1 cellular context compared by ENCODE assay signal in the genomic region with DNA sequence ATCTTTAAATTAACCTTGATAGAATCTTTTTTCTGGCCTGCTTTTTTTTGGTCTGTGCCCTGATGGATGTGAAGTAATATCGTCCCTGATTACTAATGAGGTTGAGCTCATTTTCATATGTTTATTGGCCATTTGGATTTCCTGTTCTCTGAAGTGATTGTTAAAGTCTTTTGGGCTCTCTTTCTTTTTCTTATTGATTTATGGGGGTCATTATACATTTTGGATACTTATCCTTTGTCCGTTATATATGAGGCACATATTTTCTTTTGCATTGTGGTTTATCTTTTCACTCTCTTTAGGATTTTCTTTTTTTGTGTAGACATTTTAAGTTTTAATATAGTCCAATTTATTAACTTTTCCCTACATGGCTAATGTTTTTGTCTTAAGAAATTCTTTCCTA.
TF ChIP-seq lines count a peak whose summit lies in the region.

No MANE protein-coding gene starts in this region.

TF ChIP-seq in HEK293, 187 proteins besides CTCF, POLR2A, EP300 and RAD21 (continued from another document and continues in another):
- TF ChIP-seq ZNF26 (tag by site-specific recombination; IDR thresholded peaks at IDR 0.05) (no peak), ZNF529 (tag by site-specific recombination; IDR thresholded peaks at IDR 0.05; ENCODE audit: insufficient replicate concordance) (no peak), ZNF600 (tag by site-specific recombination; IDR thresholded peaks at IDR 0.05) (0 out of 2 replicates have a peak, but pooled peaks have one; percentile 25), ZNF174 (tag by site-specific recombination; IDR thresholded peaks at IDR 0.05) (no peak), ZNF449 (tag by site-specific recombination; IDR thresholded peaks at IDR 0.05) (no peak), OSR2 (tag by site-specific recombination; IDR thresholded peaks at IDR 0.05) (peak; percentile 73), ZNF16 (tag by site-specific recombination; IDR thresholded peaks at IDR 0.05; ENCODE audit: low read depth) (no peak), ZNF837 (tag by site-specific recombination; IDR thresholded peaks at IDR 0.05) (no peak), ZNF776 (tag by site-specific recombination; IDR thresholded peaks at IDR 0.05; ENCODE audit: borderline replicate concordance) (no peak), ZNF555 (tag by site-specific recombination; conservative IDR thresholded peaks at IDR 0.05) (no peak), ZNF148 (tag by site-specific recombination; IDR thresholded peaks at IDR 0.05; ENCODE audit: borderline replicate concordance) (no peak), ZNF664 (tag by site-specific recombination; IDR thresholded peaks at IDR 0.05) (no peak), ZSCAN23 (tag by site-specific recombination; IDR thresholded peaks at IDR 0.05) (no peak), ZEB2 (tag by site-specific recombination; IDR thresholded peaks at IDR 0.05) (peak; percentile 82), ZNF747 (tag by site-specific recombination; IDR thresholded peaks at IDR 0.05) (no peak), ZNF645 (tag by site-specific recombination; IDR thresholded peaks at IDR 0.05) (no peak), ZNF561 (tag by site-specific recombination; IDR thresholded peaks at IDR 0.05; ENCODE audit: borderline replicate concordance) (no peak), ZNF140 (tag by site-specific recombination; IDR thresholded peaks at IDR 0.05) (no peak), ZNF830 (tag by site-specific recombination; IDR thresholded peaks at IDR 0.05; ENCODE audit: low read depth) (no peak), ZNF843 (tag by site-specific recombination; IDR thresholded peaks at IDR 0.05) (peak; percentile 92), ZNF280C (tag by site-specific recombination; IDR thresholded peaks at IDR 0.05) (no peak), ZNF433 (tag by site-specific recombination; IDR thresholded peaks at IDR 0.05; ENCODE audit: low read depth) (no peak), ZNF184 (tag by site-specific recombination; IDR thresholded peaks at IDR 0.05) (no peak), ZNF350 (tag by site-specific recombination; IDR thresholded peaks at IDR 0.05) (no peak), KLF9 (tag by site-specific recombination; IDR thresholded peaks at IDR 0.05; ENCODE audit: low read depth) (no peak), TRIM28 (IDR thresholded peaks at IDR 0.05; ENCODE audit: borderline replicate concordance, low read length) (no peak), ZNF629 (tag by site-specific recombination; IDR thresholded peaks at IDR 0.05) (peak; percentile 68), ZNF146 (tag by site-specific recombination; IDR thresholded peaks at IDR 0.05) (no peak), ZNF580 (tag by site-specific recombination; IDR thresholded peaks at IDR 0.05) (0 out of 2 replicates have a peak, but pooled peaks have one; percentile 30)
- TF ChIP-seq, protein P1, sequence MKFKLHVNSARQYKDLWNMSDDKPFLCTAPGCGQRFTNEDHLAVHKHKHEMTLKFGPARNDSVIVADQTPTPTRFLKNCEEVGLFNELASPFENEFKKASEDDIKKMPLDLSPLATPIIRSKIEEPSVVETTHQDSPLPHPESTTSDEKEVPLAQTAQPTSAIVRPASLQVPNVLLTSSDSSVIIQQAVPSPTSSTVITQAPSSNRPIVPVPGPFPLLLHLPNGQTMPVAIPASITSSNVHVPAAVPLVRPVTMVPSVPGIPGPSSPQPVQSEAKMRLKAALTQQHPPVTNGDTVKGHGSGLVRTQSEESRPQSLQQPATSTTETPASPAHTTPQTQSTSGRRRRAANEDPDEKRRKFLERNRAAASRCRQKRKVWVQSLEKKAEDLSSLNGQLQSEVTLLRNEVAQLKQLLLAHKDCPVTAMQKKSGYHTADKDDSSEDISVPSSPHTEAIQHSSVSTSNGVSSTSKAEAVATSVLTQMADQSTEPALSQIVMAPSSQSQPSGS (tag by site-specific recombination; IDR thresholded peaks at IDR 0.05; ENCODE audit: low read depth): peak; percentile 18; the same call in 1 of the 2 replicates
- TF ChIP-seq, protein P2, sequence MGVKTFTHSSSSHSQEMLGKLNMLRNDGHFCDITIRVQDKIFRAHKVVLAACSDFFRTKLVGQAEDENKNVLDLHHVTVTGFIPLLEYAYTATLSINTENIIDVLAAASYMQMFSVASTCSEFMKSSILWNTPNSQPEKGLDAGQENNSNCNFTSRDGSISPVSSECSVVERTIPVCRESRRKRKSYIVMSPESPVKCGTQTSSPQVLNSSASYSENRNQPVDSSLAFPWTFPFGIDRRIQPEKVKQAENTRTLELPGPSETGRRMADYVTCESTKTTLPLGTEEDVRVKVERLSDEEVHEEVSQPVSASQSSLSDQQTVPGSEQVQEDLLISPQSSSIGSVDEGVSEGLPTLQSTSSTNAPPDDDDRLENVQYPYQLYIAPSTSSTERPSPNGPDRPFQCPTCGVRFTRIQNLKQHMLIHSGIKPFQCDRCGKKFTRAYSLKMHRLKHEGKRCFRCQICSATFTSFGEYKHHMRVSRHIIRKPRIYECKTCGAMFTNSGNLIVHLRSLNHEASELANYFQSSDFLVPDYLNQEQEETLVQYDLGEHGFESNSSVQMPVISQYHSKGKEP (tag by site-specific recombination; IDR thresholded peaks at IDR 0.05): no peak
- TF ChIP-seq, protein P3, sequence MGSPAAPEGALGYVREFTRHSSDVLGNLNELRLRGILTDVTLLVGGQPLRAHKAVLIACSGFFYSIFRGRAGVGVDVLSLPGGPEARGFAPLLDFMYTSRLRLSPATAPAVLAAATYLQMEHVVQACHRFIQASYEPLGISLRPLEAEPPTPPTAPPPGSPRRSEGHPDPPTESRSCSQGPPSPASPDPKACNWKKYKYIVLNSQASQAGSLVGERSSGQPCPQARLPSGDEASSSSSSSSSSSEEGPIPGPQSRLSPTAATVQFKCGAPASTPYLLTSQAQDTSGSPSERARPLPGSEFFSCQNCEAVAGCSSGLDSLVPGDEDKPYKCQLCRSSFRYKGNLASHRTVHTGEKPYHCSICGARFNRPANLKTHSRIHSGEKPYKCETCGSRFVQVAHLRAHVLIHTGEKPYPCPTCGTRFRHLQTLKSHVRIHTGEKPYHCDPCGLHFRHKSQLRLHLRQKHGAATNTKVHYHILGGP (tag by site-specific recombination; IDR thresholded peaks at IDR 0.05): no peak
- TF ChIP-seq, protein P4, sequence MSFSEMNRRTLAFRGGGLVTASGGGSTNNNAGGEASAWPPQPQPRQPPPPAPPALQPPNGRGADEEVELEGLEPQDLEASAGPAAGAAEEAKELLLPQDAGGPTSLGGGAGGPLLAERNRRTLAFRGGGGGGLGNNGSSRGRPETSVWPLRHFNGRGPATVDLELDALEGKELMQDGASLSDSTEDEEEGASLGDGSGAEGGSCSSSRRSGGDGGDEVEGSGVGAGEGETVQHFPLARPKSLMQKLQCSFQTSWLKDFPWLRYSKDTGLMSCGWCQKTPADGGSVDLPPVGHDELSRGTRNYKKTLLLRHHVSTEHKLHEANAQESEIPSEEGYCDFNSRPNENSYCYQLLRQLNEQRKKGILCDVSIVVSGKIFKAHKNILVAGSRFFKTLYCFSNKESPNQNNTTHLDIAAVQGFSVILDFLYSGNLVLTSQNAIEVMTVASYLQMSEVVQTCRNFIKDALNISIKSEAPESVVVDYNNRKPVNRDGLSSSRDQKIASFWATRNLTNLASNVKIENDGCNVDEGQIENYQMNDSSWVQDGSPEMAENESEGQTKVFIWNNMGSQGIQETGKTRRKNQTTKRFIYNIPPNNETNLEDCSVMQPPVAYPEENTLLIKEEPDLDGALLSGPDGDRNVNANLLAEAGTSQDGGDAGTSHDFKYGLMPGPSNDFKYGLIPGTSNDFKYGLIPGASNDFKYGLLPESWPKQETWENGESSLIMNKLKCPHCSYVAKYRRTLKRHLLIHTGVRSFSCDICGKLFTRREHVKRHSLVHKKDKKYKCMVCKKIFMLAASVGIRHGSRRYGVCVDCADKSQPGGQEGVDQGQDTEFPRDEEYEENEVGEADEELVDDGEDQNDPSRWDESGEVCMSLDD (tag by site-specific recombination; IDR thresholded peaks at IDR 0.05): no peak
